Comparison of ENCODE assay signal across 8 cellular contexts in the genomic region with DNA sequence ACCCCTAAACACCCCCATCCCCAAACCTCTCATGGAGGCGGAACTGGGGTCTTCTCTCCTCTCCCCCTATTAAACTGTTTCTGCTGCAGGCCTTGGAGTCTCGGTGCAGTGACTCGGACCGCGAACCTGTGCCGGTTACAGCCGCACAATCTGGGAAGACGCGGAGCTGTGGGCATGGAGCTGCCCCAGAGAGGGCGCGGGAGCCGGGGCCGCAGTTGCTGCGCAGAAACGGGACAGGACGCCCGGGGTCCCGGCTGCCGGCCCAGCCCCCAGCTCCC. TPM values are rescaled to one million over a fixed set of nuclear protein-coding genes. Genes with fewer than 3 reads are reported as not detected.
DNase-seq lines count a peak whose midpoint lies in the region; FAIRE-seq and TF ChIP-seq lines count a peak whose summit lies in the region.

No MANE protein-coding gene starts in this region.

- FAIRE-seq in small intestine (lab: Jason Lieb, UNC) (no peak), frontal cortex (lab: Jason Lieb, UNC) (no peak)

- H3K9me3 ChIP-seq in HUES48 (ENCODE audit: control insufficient read depth, insufficient read depth, low read length) (peaks cover 16% of the 10 kb centered on the region), small intestine (ENCODE audit: control insufficient read depth, low read depth) (no peaks in the 10 kb centered on the region)

- H3K4me3 ChIP-seq in GM12875 (ENCODE audit: low read depth, low read length) (peak overlapping the region; percentile 62), HUES48 (ENCODE audit: low read depth, low read length) (peak overlapping the region; percentile 76), iPS-11a (ENCODE audit: low read depth, low read length) (peak overlapping the region; percentile 74), small intestine (ENCODE audit: low read depth in 1 of 2, low read length in 2 of 2) (peak overlapping the region; percentile 60 to 77)

- no peaks in the 10 kb centered on the region for H3K4me1 ChIP-seq in HUES48 (ENCODE audit: control insufficient read depth, insufficient read depth, low read length)
- peaks cover 0 to 6% of the 10 kb centered on the region in 2 donors for H3K4me1 ChIP-seq in small intestine (ENCODE audit: control insufficient read depth in 2 of 2, insufficient read depth in 1 of 2, low read depth in 1 of 2, low read length in 1 of 2)

- H3K27ac ChIP-seq in HUES48 (ENCODE audit: low read depth, low read length) (peak overlapping the region; percentile 88), angular gyrus (ENCODE audit: low read depth, low read length) (peak overlapping the region; percentile 53), small intestine (ENCODE audit: low read depth in 1 of 2, low read length in 1 of 2) (peak overlapping the region in 1 of 2 donors; percentile 81)

- DNase-seq in small intestine (peak; percentile 29), MV-4-11 (lab: John Stamatoyannopoulos, UW) (no peak), NCI-H2029 (lab: John Stamatoyannopoulos, UW) (no peak), frontal cortex (ENCODE audit: low spot score in 2 of 2) (no peak)

- H3K27me3 ChIP-seq in HUES48 (ENCODE audit: control insufficient read depth, insufficient read depth, low read length) (peaks cover 9% of the 10 kb centered on the region), small intestine (ENCODE audit: control insufficient read depth in 2 of 2, insufficient read depth in 2 of 2, low read length in 2 of 2) (no peaks in the 10 kb centered on the region)

- WGBS in small intestine, 3 donors: 0 to 2% (median 1%) methylated on average over 19 of the region's 19 CpGs

- no peaks in the 10 kb centered on the region for H3K36me3 ChIP-seq in HUES48 (ENCODE audit: control insufficient read depth, insufficient read depth, low read length)
- peaks cover 0 to 3% of the 10 kb centered on the region in 2 donors for H3K36me3 ChIP-seq in small intestine (ENCODE audit: control insufficient read depth in 2 of 2, insufficient read depth in 2 of 2, low read length in 2 of 2)

- TF ChIP-seq CTCF in GM12875 (IDR thresholded peaks at IDR 0.05; ENCODE audit: borderline replicate concordance, insufficient read depth, low read depth, low read length): no peak

- H3K9ac ChIP-seq in HUES48 (ENCODE audit: low read depth, low read length): peak overlapping the region; percentile 74

RNA-seq across cellular contexts. Expression of a gene that starts 0.5 kb away (rescaled TPM):
- 1 to 10 TPM in 1 of 3 donors, not detected in 2; 1.0 TPM for polyA plus RNA-seq in small intestine
- 4.9 TPM for total RNA-seq in frontal cortex

RNA-seq across cellular contexts. Expression of a gene that starts 31.6 kb away (rescaled TPM):
- polyA plus RNA-seq in small intestine: 1 to 10 TPM in 1 of 3 donors, under 1 TPM in 2; 0.54 to 1.6 (median 0.67) TPM
- total RNA-seq in frontal cortex: 0.82 TPM

RNA-seq across cellular contexts. Expression of a gene that starts 36.0 kb away (rescaled TPM):
- 1 to 10 TPM; 2.4 to 7.4 (median 3.4) TPM for polyA plus RNA-seq in small intestine
- 7.3 TPM for total RNA-seq in frontal cortex
